Comparison of ENCODE assay signal across 28 cellular contexts in genomic region chr1:87386217-87386790, GRCh38.
"Had no signal": no experiment of that assay in that cellular context is flagged by ENCODE, and none has a peak within 500 bp of the region (broad histone marks: within the 10 kb centered on the region; RNA-seq: fewer than 3 reads in every experiment).

No MANE protein-coding gene starts in this region.

- H3K27ac ChIP-seq: coronary artery, esophagus squamous epithelium, lower lobe of right lung, neural progenitor cell, parathyroid adenoma, right lobe of liver, suprapubic skin, transverse colon, upper lobe of right lung, uterus had no signal

- H3K27ac Mint-ChIP-seq: effector memory CD8-positive, alpha-beta T cell; immature natural killer cell; naive B cell; natural killer cell treated with Interleukin-12 subunit alpha and Interleukin-12 subunit beta and Interleukin-15 and Interleukin-18, amount 100 ng/mL, for 72 hours; neural progenitor cell; progenitor cell of endocrine pancreas; stimulated activated naive CD8-positive, alpha-beta T cell treated with anti-CD3 and anti-CD28 coated beads, Interleukin-15, amount 100 ng/mL, for 72 hours had no signal

- H3K27me3 Mint-ChIP-seq: natural killer cell treated with Interleukin-12 subunit alpha and Interleukin-12 subunit beta and Interleukin-15 and Interleukin-18, amount 100 ng/mL, for 72 hours had no signal

- H3K36me3 Mint-ChIP-seq: naive B cell; natural killer cell treated with Interleukin-12 subunit alpha and Interleukin-12 subunit beta and Interleukin-15 and Interleukin-18, amount 100 ng/mL, for 72 hours; neural progenitor cell had no signal

- H3K9me3 Mint-ChIP-seq: effector memory CD8-positive, alpha-beta T cell; immature natural killer cell; naive B cell; natural killer cell treated with Interleukin-12 subunit alpha and Interleukin-12 subunit beta and Interleukin-15 and Interleukin-18, amount 100 ng/mL, for 72 hours; neural progenitor cell had no signal

- H3K4me1 Mint-ChIP-seq: naive B cell; neural progenitor cell; stimulated activated naive CD8-positive, alpha-beta T cell treated with anti-CD3 and anti-CD28 coated beads, Interleukin-15, amount 100 ng/mL, for 72 hours had no signal

- H3K4me3 Mint-ChIP-seq: effector memory CD8-positive, alpha-beta T cell; immature natural killer cell; naive B cell; natural killer cell treated with Interleukin-12 subunit alpha and Interleukin-12 subunit beta and Interleukin-15 and Interleukin-18, amount 100 ng/mL, for 72 hours; neural progenitor cell; stimulated activated naive CD8-positive, alpha-beta T cell treated with anti-CD3 and anti-CD28 coated beads, Interleukin-15, amount 100 ng/mL, for 72 hours had no signal

- DNase-seq: dermis blood vessel endothelial cell; effector memory CD8-positive, alpha-beta T cell; erythroblast; esophagus squamous epithelium; foreskin melanocyte; hypothalamus; immature natural killer cell; islet precursor cell; kidney glomerular epithelial cell; left ventricle myocardium superior; lower lobe of right lung; naive B cell; right lobe of liver; stimulated activated CD4-positive, alpha-beta T cell treated with anti-CD3 and anti-CD28 coated beads, Interleukin-12 subunit alpha, Interleukin-12 subunit beta, amount 100 ng/mL, for 4 hours; stimulated activated CD4-positive, alpha-beta T cell treated with anti-CD3 and anti-CD28 coated beads, Interleukin-1b, Interleukin-23, amount 100 ng/mL, for 48 hours; stimulated activated CD4-positive, alpha-beta T cell treated with anti-CD3 and anti-CD28 coated beads, Interleukin-4, amount 100 ng/mL, for 1 hour; stimulated activated CD8-positive, alpha-beta memory T cell treated with anti-CD3 and anti-CD28 coated beads, Interleukin-4, amount 100 ng/mL, for 48 hours; stimulated activated naive CD4-positive, alpha-beta T cell; stimulated activated naive CD8-positive, alpha-beta T cell treated with anti-CD3 and anti-CD28 coated beads, Interleukin-15, amount 100 ng/mL, for 72 hours; transverse colon; upper lobe of right lung; uterus had no signal
